24 cellular contexts compared by ENCODE assay signal in the genomic region with DNA sequence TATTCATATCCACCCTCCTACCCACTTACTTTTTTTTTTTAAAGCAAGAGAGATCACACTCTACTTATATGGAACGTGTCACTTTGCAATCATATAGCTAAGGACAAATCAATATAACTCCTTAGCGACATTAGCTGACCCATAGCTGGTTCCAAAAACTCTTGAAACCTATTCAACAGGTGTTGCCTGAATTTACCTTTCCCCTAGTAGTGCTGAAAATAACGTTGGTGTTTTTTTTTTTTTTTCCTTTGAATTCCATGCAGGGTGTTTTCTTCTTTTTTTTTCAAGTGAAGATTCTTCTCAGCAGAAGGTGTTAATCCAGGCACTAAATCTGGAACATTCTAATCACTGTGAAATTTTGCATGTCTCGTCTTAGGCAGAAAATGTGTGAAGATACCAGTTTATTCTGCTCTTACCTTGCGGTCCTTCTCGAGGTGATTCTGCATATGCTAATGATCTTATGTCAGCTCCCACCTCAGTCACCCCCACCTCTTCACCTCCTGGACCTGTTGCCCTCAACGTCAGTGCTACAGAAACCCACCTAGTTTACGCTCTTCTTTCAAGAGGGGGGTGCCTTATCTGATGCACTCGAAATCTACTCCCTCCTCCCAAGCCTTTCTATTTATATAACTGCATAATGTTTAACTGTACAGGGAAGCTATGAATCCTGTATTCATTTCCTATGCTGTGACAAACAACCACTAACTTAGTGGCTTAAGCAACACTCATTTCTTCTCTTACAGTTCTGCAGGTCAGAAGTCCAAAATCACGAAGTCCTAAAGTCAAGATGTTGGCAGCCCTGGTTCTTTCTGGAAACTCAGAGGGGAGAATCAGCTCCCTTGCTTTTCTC. TPM values are rescaled to one million over a fixed set of nuclear protein-coding genes. Genes with fewer than 3 reads are reported as not detected.
DNase-seq lines count a peak whose midpoint lies in the region; ATAC-seq, FAIRE-seq and TF ChIP-seq lines count a peak whose summit lies in the region.
"Had no signal": no experiment of that assay in that cellular context is flagged by ENCODE, and none has a peak within 500 bp of the region (broad histone marks: within the 10 kb centered on the region; RNA-seq: fewer than 3 reads in every experiment).

No MANE protein-coding gene starts in this region.

- FAIRE-seq in small intestine (lab: Jason Lieb, UNC) = no peak
- FAIRE-seq: islet of Langerhans had no signal

- no peaks in the 10 kb centered on the region for H3K36me3 Mint-ChIP-seq in CD4-positive, alpha-beta T cell (ENCODE audit: low read depth)
- H3K36me3 Mint-ChIP-seq in IgD-negative memory B cell (no peaks in the 10 kb centered on the region), immature natural killer cell (no peaks in the 10 kb centered on the region)

- H3K4me3 Mint-ChIP-seq in CD4-positive, alpha-beta T cell = peak overlapping the region; percentile 66
- H3K4me3 Mint-ChIP-seq in IgD-negative memory B cell (peak overlapping the region in 3 of 4 donors; percentile 18 to 78 (median 29)), immature natural killer cell (peak overlapping the region in 2 of 5 donors; percentile 9 to 47)
- H3K4me3 Mint-ChIP-seq: nephron progenitor cell had no signal

- no peak overlapping the region for H3K27ac ChIP-seq in CD4-positive, alpha-beta T cell (ENCODE audit: low read depth, low read length)
- H3K27ac ChIP-seq in small intestine (ENCODE audit: low read depth in 1 of 2, low read length in 1 of 2) = peak overlapping the region; percentile 24 to 60
- H3K27ac ChIP-seq: thyroid gland had no signal

- POLR2A ChIA-PET in CD4-positive, alpha-beta T cell (lab: Charles Lee) = interaction anchor here (9.7 kb wide), 1 partner anchor 31 kb away, joined by 81 read pairs; no protein-coding TSS in a partner anchor

- intact Hi-C loops in CD4-positive, alpha-beta T cell (cut with DNase I, micrococcal nuclease) = loop anchor here in 1 of 2 experiments (5.0 kb wide), 1 partner anchor 36 kb away; no protein-coding TSS in a partner anchor

- peaks cover 0 to 2% of the 10 kb centered on the region in 2 donors for H3K4me1 ChIP-seq in small intestine (ENCODE audit: control insufficient read depth in 2 of 2, insufficient read depth in 1 of 2, low read depth in 1 of 2, low read length in 1 of 2)
- H3K4me1 ChIP-seq: thyroid gland had no signal

- no peak for ATAC-seq in CD4-positive, alpha-beta T cell (ENCODE audit: poor library complexity)
- ATAC-seq in GM18868 (IDR thresholded peaks at IDR 0.05; ENCODE audit: unreplicated experiment) = no peak
- no peak for ATAC-seq in HG02885 (IDR thresholded peaks at IDR 0.05; ENCODE audit: poor library complexity, unreplicated experiment)
- no peak for ATAC-seq in HG03378 (IDR thresholded peaks at IDR 0.05; ENCODE audit: unreplicated experiment)

- DNase-seq in CD4-positive, alpha-beta T cell = no peak
- DNase-seq in immature natural killer cell (no peak), small intestine (peak; percentile 84)
- DNase-seq: activated gamma-delta T cell; amniotic stem cell; central memory CD4-positive, alpha-beta T cell; EL; foreskin melanocyte; hippocampal formation; MV-4-11; NCI-H187 treated with DMSO at 0.1 percent for 48 hours; NCI-H2227 treated with DMSO at 0.1 percent for 48 hours; NCI-H82; nephron progenitor cell; OCI-M1; SHP77; stimulated activated CD4-positive, alpha-beta T cell treated with anti-CD3 and anti-CD28 coated beads, Interleukin-1b, Interleukin-23, amount 100 ng/mL, for 48 hours; stimulated activated naive CD4-positive, alpha-beta T cell treated with Interleukin-2 at 50 U/mL for 16 hours; thyroid gland had no signal

- 25 to 41% (median 36%) methylated on average over 10 of the region's 10 CpGs for WGBS in small intestine, 3 donors

- H3K4me3 ChIP-seq in small intestine (ENCODE audit: low read depth in 1 of 2, low read length in 2 of 2) = no peak overlapping the region
- H3K4me3 ChIP-seq: thyroid gland had no signal

- no peak overlapping the region for H3K27ac Mint-ChIP-seq in CD4-positive, alpha-beta T cell
- H3K27ac Mint-ChIP-seq in IgD-negative memory B cell (peak overlapping the region in 2 of 3 donors; percentile 24 to 70), immature natural killer cell (peak overlapping the region; percentile 9 to 81 (median 65))
- H3K27ac Mint-ChIP-seq: nephron progenitor cell had no signal

- H3K4me1 Mint-ChIP-seq in CD4-positive, alpha-beta T cell (ENCODE audit: low read depth) = peaks cover 42% of the 10 kb centered on the region
- H3K4me1 Mint-ChIP-seq in IgD-negative memory B cell = peaks cover 37 to 38% (median 37%) of the 10 kb centered on the region in 3 donors
- H3K4me1 Mint-ChIP-seq in immature natural killer cell = peaks cover 52 to 56% of the 10 kb centered on the region in 2 donors
- H3K4me1 Mint-ChIP-seq: nephron progenitor cell had no signal

- CTCF ChIA-PET in CD4-positive, alpha-beta T cell (lab: Charles Lee) = no interaction called here

- H3K9me3 Mint-ChIP-seq in CD4-positive, alpha-beta T cell = no peaks in the 10 kb centered on the region
- no peaks in the 10 kb centered on the region for H3K9me3 Mint-ChIP-seq in IgD-negative memory B cell
- H3K9me3 Mint-ChIP-seq in immature natural killer cell = no peaks in the 10 kb centered on the region

- TF ChIP-seq CTCF in CD4-positive, alpha-beta T cell (IDR thresholded peaks at IDR 0.05) = no peak

- no peaks in the 10 kb centered on the region for H3K27me3 ChIP-seq in CD4-positive, alpha-beta T cell (ENCODE audit: control insufficient read depth, insufficient read depth, low read length)
- H3K27me3 ChIP-seq in small intestine (ENCODE audit: control insufficient read depth in 2 of 2, insufficient read depth in 2 of 2, low read length in 2 of 2) = no peaks in the 10 kb centered on the region
- H3K27me3 ChIP-seq: thyroid gland had no signal

- no peaks in the 10 kb centered on the region for H3K9me3 ChIP-seq in CD4-positive, alpha-beta T cell (ENCODE audit: control insufficient read depth, low read length)
- no peaks in the 10 kb centered on the region for H3K9me3 ChIP-seq in small intestine (ENCODE audit: control insufficient read depth, low read depth)
- H3K9me3 ChIP-seq: thyroid gland had no signal

- H3K36me3 ChIP-seq in small intestine (ENCODE audit: control insufficient read depth in 2 of 2, insufficient read depth in 2 of 2, low read length in 2 of 2) = no peaks in the 10 kb centered on the region
- H3K36me3 ChIP-seq: thyroid gland had no signal

- H3K27me3 Mint-ChIP-seq in CD4-positive, alpha-beta T cell = no peaks in the 10 kb centered on the region
- H3K27me3 Mint-ChIP-seq in IgD-negative memory B cell = no peaks in the 10 kb centered on the region
- H3K27me3 Mint-ChIP-seq in immature natural killer cell (ENCODE audit: low read depth in 3 of 3) = peaks cover 4 to 12% (median 4%) of the 10 kb centered on the region in 3 donors

RNA-seq across cellular contexts. Expression of gene VPS37B, which starts 7.2 kb away (rescaled TPM):
- total RNA-seq in CD4-positive, alpha-beta T cell = 100 to 1,000 TPM in 1 of 2 experiments, 10 to 100 TPM in 1; 97.7 to 104 TPM
- 48.1 TPM for polyA plus RNA-seq in IgD-negative memory B cell
- 10 to 100 TPM; 39.5 to 70.1 (median 43.6) TPM for polyA plus RNA-seq in immature natural killer cell
- polyA plus RNA-seq in small intestine = 10 to 100 TPM; 22.8 to 31.4 (median 24.0) TPM
